In genomic region chr16:19677403-19677802, GRCh38 we compare ENCODE assay signal across 20 cellular contexts. TPM values are rescaled to one million over a fixed set of nuclear protein-coding genes. Genes with fewer than 3 reads are reported as not detected.
DNase-seq lines count a peak whose midpoint lies in the region; ATAC-seq and TF ChIP-seq lines count a peak whose summit lies in the region.
"Had no signal": no experiment of that assay in that cellular context is flagged by ENCODE, and none has a peak within 500 bp of the region (broad histone marks: within the 10 kb centered on the region; RNA-seq: fewer than 3 reads in every experiment).

No MANE protein-coding gene starts in this region.

- H3K79me2 ChIP-seq in H9 (ENCODE audit: insufficient read depth, low read length): no peaks in the 10 kb centered on the region

- H3K4me3 Mint-ChIP-seq in H9: no peak overlapping the region
- no peak overlapping the region for H3K4me3 Mint-ChIP-seq in endodermal cell
- H3K4me3 Mint-ChIP-seq in nephron: peak overlapping the region in 2 of 3 experiments; percentile 25 to 28
- H3K4me3 Mint-ChIP-seq: CD4-positive, alpha-beta T cell had no signal

- H3K79me1 ChIP-seq in H9 (ENCODE audit: insufficient read depth, low read depth, low read length, poor library complexity, severe bottlenecking): no peaks in the 10 kb centered on the region

- peak; percentile 36 to 78 (median 68) for ATAC-seq in psoas muscle
- no peak for ATAC-seq in HG03175 (IDR thresholded peaks at IDR 0.05; ENCODE audit: unreplicated experiment)
- ATAC-seq in HG02610 (IDR thresholded peaks at IDR 0.05; ENCODE audit: unreplicated experiment): no peak
- ATAC-seq: A549, PC-3 had no signal

- H2BK5ac ChIP-seq in H9 (ENCODE audit: insufficient read length, low read length): no peak overlapping the region

- H4K91ac ChIP-seq in H9 (ENCODE audit: insufficient read length, low read depth, low read length): no peak overlapping the region

- no peak overlapping the region for H4K8ac ChIP-seq in H9 (replicated peaks; ENCODE audit: insufficient read length, low read depth, low read length)

- H3K4me2 ChIP-seq in H9 (ENCODE audit: insufficient read depth, insufficient read length, low read length): no peak overlapping the region
- H3K4me2 ChIP-seq: A549 had no signal

- no peaks in the 10 kb centered on the region for H3K27me3 ChIP-seq in H9 (ENCODE audit: insufficient read depth, low read length)
- no peaks in the 10 kb centered on the region for H3K27me3 ChIP-seq in endodermal cell (ENCODE audit: control insufficient read depth, insufficient read depth, low read length, poor library complexity, severe bottlenecking)
- H3K27me3 ChIP-seq in psoas muscle (ENCODE audit: insufficient read depth in 3 of 3, low read length in 2 of 3): no peaks in the 10 kb centered on the region
- H3K27me3 ChIP-seq in thyroid gland: no peaks in the 10 kb centered on the region
- H3K27me3 ChIP-seq: SJCRH30 had no signal

- H3K14ac ChIP-seq in H9 (ENCODE audit: insufficient read depth, low read length): no peak overlapping the region

- no peak overlapping the region for H3K56ac ChIP-seq in H9 (ENCODE audit: insufficient read length, low read depth, low read length)

- H3K4me3 ChIP-seq in endodermal cell (ENCODE audit: low read length): no peak overlapping the region
- no peak overlapping the region for H3K4me3 ChIP-seq in psoas muscle
- no peak overlapping the region for H3K4me3 ChIP-seq in thyroid gland (replicated peaks in 1 of 3)
- H3K4me3 ChIP-seq: A549, SJCRH30 had no signal

- no peak overlapping the region for H2BK20ac ChIP-seq in H9 (ENCODE audit: low read depth, low read length, poor library complexity, severe bottlenecking)

- no peak overlapping the region for H3T11ph ChIP-seq in H9 (ENCODE audit: low read length)

- H3K27ac Mint-ChIP-seq in H9: peak overlapping the region in 2 of 3 experiments; percentile 71 to 85; a peak in 3 of 7 replicates
- peak overlapping the region; percentile 61 for H3K27ac Mint-ChIP-seq in endodermal cell
- peak overlapping the region in 1 of 3 experiments; percentile 53 for H3K27ac Mint-ChIP-seq in nephron
- H3K27ac Mint-ChIP-seq: CD4-positive, alpha-beta T cell had no signal

- H3K27me3 Mint-ChIP-seq in H9 (ENCODE audit: low read depth): no peaks in the 10 kb centered on the region
- no peaks in the 10 kb centered on the region for H3K27me3 Mint-ChIP-seq in endodermal cell (ENCODE audit: insufficient read depth)
- no peaks in the 10 kb centered on the region for H3K27me3 Mint-ChIP-seq in nephron (ENCODE audit: low read depth)
- H3K27me3 Mint-ChIP-seq: CD4-positive, alpha-beta T cell had no signal

- no peaks in the 10 kb centered on the region for H3K4me1 Mint-ChIP-seq in H9
- no peaks in the 10 kb centered on the region for H3K4me1 Mint-ChIP-seq in endodermal cell
- peaks cover 42% of the 10 kb centered on the region for H3K4me1 Mint-ChIP-seq in nephron

- H3K4me1 ChIP-seq in H9 (ENCODE audit: insufficient read depth, low read length) (no peaks in the 10 kb centered on the region), endodermal cell (ENCODE audit: control insufficient read depth, insufficient read depth, low read length) (no peaks in the 10 kb centered on the region), psoas muscle (peaks cover 20% of the 10 kb centered on the region), thyroid gland (no peaks in the 10 kb centered on the region)
- H3K4me1 ChIP-seq: A549, SJCRH30 had no signal

- no peak overlapping the region for H2BK12ac ChIP-seq in H9 (ENCODE audit: insufficient read length, low read depth, low read length)

- no peak overlapping the region for H3K9ac ChIP-seq in H9 (ENCODE audit: extremely low read depth, insufficient read length, low read length)
- no peak overlapping the region for H3K9ac ChIP-seq in endodermal cell (ENCODE audit: extremely low read depth, low read length, poor library complexity, severe bottlenecking)

- no peak overlapping the region for H4K5ac ChIP-seq in H9 (ENCODE audit: insufficient read length, low read depth, low read length)

- no peak overlapping the region for H2BK120ac ChIP-seq in H9 (ENCODE audit: low read depth, low read length, poor library complexity, severe bottlenecking)

- no peak overlapping the region for H2AK5ac ChIP-seq in H9 (ENCODE audit: insufficient read length, low read length)

- H3K18ac ChIP-seq in H9 (ENCODE audit: insufficient read length, low read depth, low read length): no peak overlapping the region

- DNase-seq in H9: no peak
- no peak for DNase-seq in endodermal cell
- DNase-seq in psoas muscle: peak in 1 of 2 donors; percentile 61
- DNase-seq in DMS153 treated with DMSO at 0.1 percent for 48 hours (lab: John Stamatoyannopoulos, UW; ENCODE audit: unreplicated experiment): no peak
- no peak for DNase-seq in thyroid gland
- DNase-seq: CD4-positive, alpha-beta T cell; DMS53; EL; IMR-90; NCI-H1417; NCI-H187; NCI-H2227 treated with DMSO at 0.1 percent for 48 hours; NCI-H524 treated with DMSO at 0.1 percent for 48 hours; PC-3; SJCRH30 had no signal

- H4K20me1 ChIP-seq in H9 (ENCODE audit: control insufficient read depth, insufficient read depth, insufficient read length): no peaks in the 10 kb centered on the region

- no peaks in the 10 kb centered on the region for H3K9me3 Mint-ChIP-seq in H9
- no peaks in the 10 kb centered on the region for H3K9me3 Mint-ChIP-seq in endodermal cell
- H3K9me3 Mint-ChIP-seq in nephron: no peaks in the 10 kb centered on the region
- H3K9me3 Mint-ChIP-seq: CD4-positive, alpha-beta T cell had no signal

- H3K9me3 ChIP-seq in H9 (ENCODE audit: control insufficient read depth, low read depth, low read length) (no peaks in the 10 kb centered on the region), endodermal cell (ENCODE audit: control insufficient read depth, low read length) (no peaks in the 10 kb centered on the region), psoas muscle (no peaks in the 10 kb centered on the region), thyroid gland (no peaks in the 10 kb centered on the region)
- H3K9me3 ChIP-seq: A549, SJCRH30 had no signal

- no peak overlapping the region for H2BK15ac ChIP-seq in H9 (ENCODE audit: low read depth, low read length)

- no peak for TF ChIP-seq POLR2A in thyroid gland (IDR thresholded peaks at IDR 0.05)

- H3K36me3 Mint-ChIP-seq in H9 (ENCODE audit: insufficient read depth in 1 of 3, low read depth in 3 of 3) (peaks cover 4 to 19% (median 11%) of the 10 kb centered on the region in 3 experiments; a peak in 6 of 7 replicates), endodermal cell (ENCODE audit: low read depth) (peaks cover 42% of the 10 kb centered on the region), nephron (ENCODE audit: low read depth) (peaks cover 48% of the 10 kb centered on the region)

- H3K36me3 ChIP-seq in endodermal cell (ENCODE audit: control insufficient read depth, insufficient read depth, low read length): peaks cover 18% of the 10 kb centered on the region
- H3K36me3 ChIP-seq in psoas muscle (ENCODE audit: insufficient read depth in 1 of 2, low read depth in 1 of 2): peaks cover 2 to 33% of the 10 kb centered on the region in 2 donors
- peaks cover 0 to under 1% of the 10 kb centered on the region in 2 donors for H3K36me3 ChIP-seq in thyroid gland
- H3K36me3 ChIP-seq: SJCRH30 had no signal

- no peak overlapping the region for H2AFZ ChIP-seq in H9 (ENCODE audit: low read length)

- intact Hi-C loops in psoas muscle (cut with DNase I) (no loop called here), thyroid gland (cut with DNase I) (no loop called here)

- no peak overlapping the region for H3K23ac ChIP-seq in H9 (ENCODE audit: insufficient read length, low read depth, low read length)

- H3K23me2 ChIP-seq in H9 (ENCODE audit: insufficient read length, low read depth, low read length, poor library complexity, severe bottlenecking): no peaks in the 10 kb centered on the region

- no peak overlapping the region for H3K4ac ChIP-seq in H9 (ENCODE audit: low read depth, low read length)

- H3K27ac ChIP-seq in H9 (ENCODE audit: insufficient read length, low read depth, low read length) (no peak overlapping the region), endodermal cell (ENCODE audit: low read depth, low read length) (no peak overlapping the region), psoas muscle (peak overlapping the region; percentile 23), thyroid gland (no peak overlapping the region)
- H3K27ac ChIP-seq: A549, RWPE1, SJCRH30 had no signal

- no CpG with 5 or more reads among the region's 7 CpGs for WGBS in H9 (ENCODE audit: extremely low coverage, insufficient read length, low lambda C conversion rate)
- 85 to 91% methylated on average over 4 to 7 of the region's 7 CpGs for WGBS in endodermal cell (ENCODE audit: insufficient coverage in 1 of 2, insufficient read length in 1 of 2), 2 experiments
- WGBS in psoas muscle, 3 donors: 39 to 77% (median 48%) methylated on average over 7 of the region's 7 CpGs
- 82 to 87% methylated on average over 7 of the region's 7 CpGs for WGBS in thyroid gland, 2 donors

- no peak for TF ChIP-seq CTCF in H9 (conservative IDR thresholded peaks at IDR 0.05)
- no peak for TF ChIP-seq CTCF in endodermal cell (conservative IDR thresholded peaks at IDR 0.05)
- TF ChIP-seq CTCF in nephron (IDR thresholded peaks at IDR 0.05; ENCODE audit: unreplicated experiment in 3 of 3): no peak
- TF ChIP-seq CTCF in psoas muscle (IDR thresholded peaks at IDR 0.05): no peak
- TF ChIP-seq CTCF in thyroid gland (IDR thresholded peaks at IDR 0.05): no peak

RNA-seq across cellular contexts. Expression of gene KNOP1, which starts 40.6 kb away (rescaled TPM):
- total RNA-seq in H9 (2021): 88.4 and 93.9 TPM in 2 replicates
- total RNA-seq in endodermal cell: 10 to 100 TPM; 83.9 to 95.9 TPM
- polyA plus RNA-seq in endodermal cell (2013, experiment 1 of 2): 57.7 TPM
- polyA plus RNA-seq in endodermal cell (2013, experiment 2 of 2): 62.8 TPM
- 1 to 10 TPM; 5.9 to 9.7 (median 8.4) TPM for total RNA-seq in psoas muscle
- 10 to 100 TPM in 2 of 3 donors, 1 to 10 TPM in 1; 9.5 to 14.7 (median 11.6) TPM for polyA plus RNA-seq in psoas muscle
- total RNA-seq in thyroid gland: 10 to 100 TPM in 3 of 4 donors, 1 to 10 TPM in 1; 8.9 to 11.5 (median 10.5) TPM

RNA-seq across cellular contexts. Expression of gene IQCK, which starts 40.7 kb away (rescaled TPM):
- total RNA-seq in H9 (2021) (5.8 and 9.0 TPM in 2 replicates), endodermal cell (10 to 100 TPM; 21.1 to 30.1 TPM), psoas muscle (1 to 10 TPM; 4.3 to 9.9 (median 7.3) TPM), thyroid gland (100 to 1,000 TPM in 1 of 4 donors, 10 to 100 TPM in 3; 49.7 to 103 (median 94.2) TPM)
- 21.5 TPM for polyA plus RNA-seq in endodermal cell (2013, experiment 1 of 2)
- polyA plus RNA-seq in endodermal cell (2013, experiment 2 of 2): 19.6 TPM
- 1 to 10 TPM; 4.9 to 8.8 (median 6.3) TPM for polyA plus RNA-seq in psoas muscle

Comparison
In these comparisons a context has a peak if more than half of its experiments do, and no peak if none do; other contexts are left out.
1. H3K4me3 Mint-ChIP-seq: peak in nephron (2 of 3); none in H9 (0 of 2) and endodermal cell (single experiment).
2. ATAC-seq: peak in psoas muscle (4 of 4); none in HG03175 (single experiment) and HG02610 (single experiment).